Comparison of ENCODE assay signal across 11 cellular contexts in the genomic region with DNA sequence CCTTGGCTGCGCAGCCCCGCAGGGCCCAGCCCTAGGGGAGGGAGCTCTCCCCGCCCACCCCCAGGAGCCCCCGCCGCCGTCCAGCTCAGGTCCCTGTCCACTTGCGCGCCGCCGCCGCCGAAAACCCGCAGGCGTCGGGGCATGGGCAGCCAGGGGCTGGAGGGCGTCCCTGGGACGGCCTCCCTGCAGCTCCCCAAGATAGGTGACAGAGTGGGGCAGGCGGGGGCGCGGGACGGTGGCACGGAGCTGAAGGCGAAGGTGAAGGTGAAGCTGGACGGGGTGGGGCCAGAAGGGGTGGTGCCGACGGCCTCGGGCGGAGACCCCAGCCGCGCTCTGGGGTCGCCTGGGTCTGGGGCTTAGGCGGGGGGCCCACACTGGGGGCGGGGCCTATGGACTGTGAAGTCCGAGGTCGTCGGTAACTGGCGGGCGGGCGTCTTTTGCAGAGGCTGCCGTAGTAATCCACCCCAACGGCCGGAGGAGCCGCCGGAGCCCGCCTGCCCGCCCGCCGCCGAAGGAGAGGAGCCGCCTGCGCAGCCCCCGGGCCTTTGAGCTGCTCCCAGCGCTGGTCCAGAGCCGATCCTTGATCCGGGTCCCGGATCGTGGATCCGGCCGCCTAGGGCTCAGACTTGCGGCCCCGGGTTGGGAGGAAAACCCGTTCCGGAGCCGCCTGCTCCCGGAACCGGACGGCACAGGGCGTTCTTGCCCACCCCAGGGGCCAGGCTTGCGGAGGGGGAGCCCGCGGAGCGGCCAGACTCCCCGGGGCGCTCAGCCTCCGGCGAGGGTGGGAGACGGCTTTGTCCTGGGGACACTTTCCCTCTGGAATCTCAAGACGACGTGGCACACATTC. TPM values are rescaled to one million over a fixed set of nuclear protein-coding genes. Genes with fewer than 3 reads are reported as not detected.
DNase-seq lines count a peak whose midpoint lies in the region; ATAC-seq and TF ChIP-seq lines count a peak whose summit lies in the region.
"Had no signal": no experiment of that assay in that cellular context is flagged by ENCODE, and none has a peak within 500 bp of the region (broad histone marks: within the 10 kb centered on the region; RNA-seq: fewer than 3 reads in every experiment).

No MANE protein-coding gene starts in this region.

- no peaks in the 10 kb centered on the region for H3K9me2 ChIP-seq in hepatocyte (replicated peaks; ENCODE audit: insufficient read depth)

- H3K27me3 ChIP-seq in hepatocyte (no peaks in the 10 kb centered on the region), sigmoid colon (no peaks in the 10 kb centered on the region)
- H3K27me3 ChIP-seq: MG63 had no signal

- no peaks in the 10 kb centered on the region for H3K27me3 Mint-ChIP-seq in activated CD4-positive, alpha-beta T cell treated with anti-CD3 and anti-CD28 coated beads, Interleukin-2, amount 10 ng/mL, durations not matched to agents 24 days and 14 days
- H3K27me3 Mint-ChIP-seq: memory B cell had no signal

- H3K27ac ChIP-seq in hepatocyte (peak overlapping the region; percentile 87), sigmoid colon (peak overlapping the region; percentile 70 to 90 (median 83))

- H3K4me1 ChIP-seq in hepatocyte (ENCODE audit: insufficient read depth) (peaks cover 34% of the 10 kb centered on the region), sigmoid colon (peaks cover 0 to 55% (median 46%) of the 10 kb centered on the region in 4 donors)

- peaks cover 33% of the 10 kb centered on the region for H3K36me3 Mint-ChIP-seq in activated CD4-positive, alpha-beta T cell treated with anti-CD3 and anti-CD28 coated beads, Interleukin-2, amount 10 ng/mL, durations not matched to agents 24 days and 14 days (ENCODE audit: low read depth)

- H3K27ac Mint-ChIP-seq in activated CD4-positive, alpha-beta T cell treated with anti-CD3 and anti-CD28 coated beads, Interleukin-2, amount 10 ng/mL, durations not matched to agents 24 days and 14 days, result no peak overlapping the region
- H3K27ac Mint-ChIP-seq: memory B cell had no signal

- no peaks in the 10 kb centered on the region for H3K36me3 ChIP-seq in hepatocyte (replicated peaks; ENCODE audit: insufficient read depth, low read depth)
- peaks cover 10 to 38% (median 22%) of the 10 kb centered on the region in 4 donors for H3K36me3 ChIP-seq in sigmoid colon

- no peak overlapping the region for H2AFZ ChIP-seq in hepatocyte

- no peak for ATAC-seq in HG03045 (IDR thresholded peaks at IDR 0.05; ENCODE audit: unreplicated experiment)

- in situ Hi-C loops in astrocyte of the spinal cord (cut with HindIII; ENCODE audit: low sequenced_read_pairs), result no loop called here

- H3K4me2 ChIP-seq in hepatocyte, result peak overlapping the region; percentile 79

- peaks cover 3% of the 10 kb centered on the region for H3K79me2 ChIP-seq in hepatocyte

- TF ChIP-seq POLR2A in GM10847 (IDR thresholded peaks at IDR 0.05; ENCODE audit: extremely low read depth, insufficient read length) (peak; percentile 7), sigmoid colon (IDR thresholded peaks at IDR 0.05) (no peak)

- 19% methylated on average over 47 of the region's 79 CpGs for WGBS in hepatocyte (ENCODE audit: low lambda C conversion rate, missing lambda C conversion rate)
- 78 to 82% methylated on average over 79 of the region's 79 CpGs for WGBS in sigmoid colon, 2 donors

- H3K9me3 ChIP-seq in hepatocyte (ENCODE audit: low read depth) (no peaks in the 10 kb centered on the region), sigmoid colon (no peaks in the 10 kb centered on the region)
- H3K9me3 ChIP-seq: MG63 had no signal

- no peak overlapping the region for H3K4me3 Mint-ChIP-seq in activated CD4-positive, alpha-beta T cell treated with anti-CD3 and anti-CD28 coated beads, Interleukin-2, amount 10 ng/mL, durations not matched to agents 24 days and 14 days
- H3K4me3 Mint-ChIP-seq: memory B cell had no signal

- H3K4me3 ChIP-seq in astrocyte of the spinal cord (ENCODE audit: low read depth, low read length) (no peak overlapping the region), hepatocyte (no peak overlapping the region), sigmoid colon (peak overlapping the region; percentile 4 to 48 (median 36))
- H3K4me3 ChIP-seq: MG63 had no signal

- no peaks in the 10 kb centered on the region for H3K9me3 Mint-ChIP-seq in activated CD4-positive, alpha-beta T cell treated with anti-CD3 and anti-CD28 coated beads, Interleukin-2, amount 10 ng/mL, durations not matched to agents 24 days and 14 days
- H3K9me3 Mint-ChIP-seq: memory B cell had no signal

- peaks cover 28% of the 10 kb centered on the region for H4K20me1 ChIP-seq in hepatocyte (ENCODE audit: insufficient read depth, poor library complexity, severe bottlenecking)

- peaks cover 10% of the 10 kb centered on the region for H3K4me1 Mint-ChIP-seq in activated CD4-positive, alpha-beta T cell treated with anti-CD3 and anti-CD28 coated beads, Interleukin-2, amount 10 ng/mL, durations not matched to agents 24 days and 14 days

- DNase-seq in astrocyte of the spinal cord (ENCODE audit: low read depth, low spot score) (peak; percentile 41), hepatocyte (ENCODE audit: low spot score) (peak; percentile 85), sigmoid colon (peak; percentile 86), COLO668 (lab: John Stamatoyannopoulos, UW; ENCODE audit: unreplicated experiment) (no peak), NCI-H446 (lab: John Stamatoyannopoulos, UW) (no peak)
- DNase-seq in activated CD4-positive, alpha-beta T cell treated with anti-CD3 and anti-CD28 coated beads, Interleukin-2, amount 10 ng/mL, durations not matched to agents 24 days and 14 days, result no peak
- DNase-seq: activated naive CD4-positive, alpha-beta T cell treated with Interleukin-2 at 50 U/mL for 16 hours; MG63 had no signal

- TF ChIP-seq CTCF in astrocyte of the spinal cord (IDR thresholded peaks at IDR 0.05; ENCODE audit: low read depth, low read length), result no peak
- TF ChIP-seq CTCF in hepatocyte (IDR thresholded peaks at IDR 0.05; ENCODE audit: poor library complexity), result no peak
- no peak for TF ChIP-seq CTCF in sigmoid colon (IDR thresholded peaks at IDR 0.05)

- TF ChIP-seq EP300 in sigmoid colon (IDR thresholded peaks at IDR 0.05), result no peak

- intact Hi-C loops in sigmoid colon (cut with DNase I), result loop anchor here (5.0 kb wide), 2 partner anchors 127 to 163 kb away; partner anchors contain the start of genes DRC3, RAI1 and TOM1L2
- intact Hi-C loops in activated CD4-positive, alpha-beta T cell treated with anti-CD3 and anti-CD28 coated beads, Interleukin-2, amount 10 ng/mL, durations not matched to agents 24 days and 14 days (cut with micrococcal nuclease), result no loop called here

RNA-seq across cellular contexts. Expression of gene SREBF1, which starts 27.0 kb away (rescaled TPM):
- total RNA-seq in hepatocyte, result 47.0 and 57.1 TPM in 2 replicates
- 107 and 140 TPM in 2 replicates for polyA plus RNA-seq in hepatocyte
- 10 to 100 TPM; 26.0 to 53.5 (median 43.5) TPM for total RNA-seq in sigmoid colon
- polyA plus RNA-seq in sigmoid colon, result 100 to 1,000 TPM in 1 of 3 donors, 10 to 100 TPM in 2; 10.2 to 172 (median 14.3) TPM
- 154 and 171 TPM in 2 replicates for total RNA-seq in activated CD4-positive, alpha-beta T cell treated with anti-CD3 and anti-CD28 coated beads, Interleukin-2, amount 10 ng/mL, durations not matched to agents 24 days and 14 days

Comparison
In these comparisons a context has a peak if more than half of its experiments do, and no peak if none do; other contexts are left out.
1. DNase-seq: peak in astrocyte of the spinal cord (single experiment), hepatocyte (single experiment) and sigmoid colon (single experiment); none in COLO668 (single experiment), activated CD4-positive, alpha-beta T cell treated with anti-CD3 and anti-CD28 coated beads, Interleukin-2, amount 10 ng/mL, durations not matched to agents 24 days and 14 days (single experiment) and NCI-H446 (0 of 2).
2. H3K4me3 ChIP-seq: peak in sigmoid colon (4 of 4); none in astrocyte of the spinal cord (single experiment) and hepatocyte (single experiment).